9 cellular contexts compared by ENCODE assay signal in the genomic region with DNA sequence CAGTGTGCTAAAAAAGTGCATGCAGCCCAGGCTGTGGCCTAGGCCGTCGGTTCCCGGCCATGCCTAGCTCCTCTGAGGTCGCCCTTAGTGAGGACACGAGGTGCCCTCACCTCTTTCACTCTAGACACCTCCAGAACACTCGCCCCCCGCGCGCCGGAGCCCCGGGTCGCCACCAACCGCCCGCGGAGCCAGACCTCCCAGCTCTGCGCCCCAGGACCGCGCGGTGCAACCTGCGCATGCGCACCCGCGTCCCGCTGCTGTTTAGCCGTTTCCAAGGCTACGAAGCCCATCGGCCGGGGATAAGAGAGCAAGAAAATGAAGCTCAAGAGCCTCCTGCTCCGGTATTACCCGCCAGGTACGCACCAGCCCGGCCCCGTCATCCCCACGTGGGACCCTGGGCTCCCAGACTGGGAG. TPM values are rescaled to one million over a fixed set of nuclear protein-coding genes. Genes with fewer than 3 reads are reported as not detected.
DNase-seq lines count a peak whose midpoint lies in the region; ATAC-seq and TF ChIP-seq lines count a peak whose summit lies in the region.
"Had no signal": no experiment of that assay in that cellular context is flagged by ENCODE, and none has a peak within 500 bp of the region (broad histone marks: within the 10 kb centered on the region; RNA-seq: fewer than 3 reads in every experiment).

A gene with protein sequence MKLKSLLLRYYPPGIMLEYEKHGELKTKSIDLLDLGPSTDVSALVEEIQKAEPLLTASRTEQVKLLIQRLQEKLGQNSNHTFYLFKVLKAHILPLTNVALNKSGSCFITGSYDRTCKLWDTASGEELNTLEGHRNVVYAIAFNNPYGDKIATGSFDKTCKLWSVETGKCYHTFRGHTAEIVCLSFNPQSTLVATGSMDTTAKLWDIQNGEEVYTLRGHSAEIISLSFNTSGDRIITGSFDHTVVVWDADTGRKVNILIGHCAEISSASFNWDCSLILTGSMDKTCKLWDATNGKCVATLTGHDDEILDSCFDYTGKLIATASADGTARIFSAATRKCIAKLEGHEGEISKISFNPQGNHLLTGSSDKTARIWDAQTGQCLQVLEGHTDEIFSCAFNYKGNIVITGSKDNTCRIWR (plus strand): TSS at position 257 of the 414 bp plus-strand sequence. CDS start 59 bp downstream, at position 316.

- H3K9me3 ChIP-seq in left lung, result no peaks in the 10 kb centered on the region

- no peaks in the 10 kb centered on the region for H3K36me3 ChIP-seq in left lung

- intact Hi-C loops in left lung (cut with DNase I), result no loop called here

- peak within 1 kb of the TSS; percentile 46 to 73 for H3K27ac ChIP-seq in left lung

- peaks cover 3 to 5% of the 10 kb centered on the region in 2 donors for H3K4me1 ChIP-seq in left lung

- ATAC-seq in HG02973 (IDR thresholded peaks at IDR 0.05; ENCODE audit: unreplicated experiment) (peak; percentile 77), left lung (peak; percentile 95), GM18873 (IDR thresholded peaks at IDR 0.05; ENCODE audit: low FRiP score, unreplicated experiment) (no peak)

- DNase-seq in DMS53 (lab: John Stamatoyannopoulos, UW), result peak; percentile 93
- peak; percentile 9 to 19 for DNase-seq in activated CD4-positive, alpha-beta T cell treated with anti-CD3 and anti-CD28 coated beads for 24 hours (ENCODE audit: low read depth in 2 of 2)
- DNase-seq in dermis microvascular lymphatic vessel endothelial cell (ENCODE audit: low read depth in 2 of 2), result peak; percentile 23 to 67
- peak; percentile 77 to 93 for DNase-seq in left lung
- peak in 2 of 3 experiments; percentile 5 to 44 for DNase-seq in stimulated activated CD4-positive, alpha-beta T cell treated with anti-CD3 and anti-CD28 coated beads, TNF-alpha, amount 100 ng/mL, for 24 hours (ENCODE audit: low read depth in 3 of 3)
- no peak for DNase-seq in NAMALWA (ENCODE audit: low spot score)

- H3K4me3 ChIP-seq in left lung, result peak within 1 kb of the TSS; percentile 16 to 19

- TF ChIP-seq CTCF in left lung (IDR thresholded peaks at IDR 0.05), result no peak

- peaks cover 0 to 25% of the 10 kb centered on the region in 2 donors for H3K27me3 ChIP-seq in left lung

RNA-seq across cellular contexts. Expression of the gene that starts here (rescaled TPM):
- total RNA-seq in dermis microvascular lymphatic vessel endothelial cell (not detected in 2 replicates), left lung (1 to 10 TPM in 1 of 2 donors, under 1 TPM in 1; 0.99 to 7.7 TPM)
- total RNA-seq: mononuclear cell had no signal

Comparison
In these comparisons a context has a peak if more than half of its experiments do, and no peak if none do; other contexts are left out.
1. Peak in DNase-seq in dermis microvascular lymphatic vessel endothelial cell; RNA of the gene not detected or under 1 TPM.